In genomic region chr14:26621366-26621765, GRCh38 we compare ENCODE assay signal across 33 cellular contexts. TPM values are rescaled to one million over a fixed set of nuclear protein-coding genes. Genes with fewer than 3 reads are reported as not detected.
"Had no signal": no experiment of that assay in that cellular context is flagged by ENCODE, and none has a peak within 500 bp of the region (broad histone marks: within the 10 kb centered on the region; RNA-seq: fewer than 3 reads in every experiment).

No MANE protein-coding gene starts in this region.

- H3K27me3 ChIP-seq: ascending aorta, body of pancreas, breast epithelium, Peyer's patch, SJSA1 had no signal

- H3K36me3 ChIP-seq: ascending aorta, breast epithelium, Peyer's patch, SJSA1 had no signal

- H3K9ac ChIP-seq: KMS-11, SK-N-SH had no signal

- H3K4me1 ChIP-seq: ascending aorta, body of pancreas, breast epithelium, Peyer's patch, SJSA1 had no signal

- H3K4me1 Mint-ChIP-seq: activated CD4-positive, alpha-beta T cell treated with anti-CD3 and anti-CD28 coated beads for 36 hours; activated CD4-positive, alpha-beta T cell treated with anti-CD3 and anti-CD28 coated beads, Interleukin-2, amount 10 ng/mL, durations not matched to agents 7 days and 5 days had no signal

- H3K4me3 Mint-ChIP-seq: activated CD4-positive, alpha-beta T cell treated with anti-CD3 and anti-CD28 coated beads for 36 hours; activated CD4-positive, alpha-beta T cell treated with anti-CD3 and anti-CD28 coated beads, Interleukin-2, amount 10 ng/mL, durations not matched to agents 7 days and 5 days; activated naive CD4-positive, alpha-beta T cell treated with anti-CD3 and anti-CD28 coated beads for 36 hours; activated T-cell treated with anti-CD3 and anti-CD28 coated beads, Interleukin-2, amount 50 U/mL, for 4 hours; activated T-helper 1 cell treated with anti-CD3 and anti-CD28 coated beads, Interleukin-12 subunit alpha, Interleukin-12 subunit beta, Interleukin-2, Interleukin-4 antibody, amounts not matched to agents 30 ng/mL and 10 ng/mL and 1 ng/mL, durations not matched to agents 14 hours and 24 hours and 36 hours; T-helper 1 cell treated with Interleukin-12 subunit alpha and Interleukin-12 subunit beta and Interleukin-4 antibody, amounts not matched to agents 30 μg/mL and 1 μg/mL, for 36 hours; T-helper 2 cell treated with Interferon-gamma antibody and Interleukin-4, amounts not matched to agents 5 μg/mL and 100 μg/mL, for 36 hours had no signal

- H3K27me3 Mint-ChIP-seq: activated CD4-positive, alpha-beta T cell treated with anti-CD3 and anti-CD28 coated beads for 36 hours; activated CD4-positive, alpha-beta T cell treated with anti-CD3 and anti-CD28 coated beads, Interleukin-2, amount 10 ng/mL, durations not matched to agents 7 days and 5 days had no signal

- H3K9me3 ChIP-seq: ascending aorta, body of pancreas, breast epithelium, Peyer's patch, SJSA1, SK-N-SH had no signal

- ATAC-seq: activated CD4-positive, alpha-beta T cell treated with anti-CD3 and anti-CD28 coated beads for 36 hours; activated naive CD4-positive, alpha-beta T cell treated with anti-CD3 and anti-CD28 coated beads, Interleukin-2, amount 50 U/mL, for 72 hours; activated T-cell treated with anti-CD3 and anti-CD28 coated beads, Interleukin-2, amount 50 U/mL, for 4 hours; body of pancreas; PC-3 had no signal

- H3K4me3 ChIP-seq: ascending aorta, body of pancreas, breast epithelium, Peyer's patch, SJSA1 had no signal

- DNase-seq: activated CD4-positive, alpha-beta T cell treated with anti-CD3 and anti-CD28 coated beads for 36 hours; activated CD4-positive, alpha-beta T cell treated with anti-CD3 and anti-CD28 coated beads, Interleukin-2, amount 10 ng/mL, durations not matched to agents 7 days and 5 days; activated CD4-positive, alpha-beta T cell treated with anti-CD3 and anti-CD28 coated beads, Interleukin-2, amount 50 U/mL, for 48 hours; activated CD8-positive, alpha-beta memory T cell treated with anti-CD3 and anti-CD28 coated beads, Interleukin-2, amount 50 U/mL, for 4 hours; activated gamma-delta T cell treated with Interleukin-2 at 50 U/mL for 16 hours; activated naive CD4-positive, alpha-beta T cell treated with anti-CD3 and anti-CD28 coated beads for 36 hours; activated T-cell treated with anti-CD3 and anti-CD28 coated beads for 4 hours; activated T-cell treated with anti-CD3 and anti-CD28 coated beads, Interleukin-2, amount 50 U/mL, for 4 hours; amygdala; body of pancreas; MM.1S; MV-4-11; NCI-H1092; NCI-H1436 treated with DMSO at 0.1 percent for 48 hours; NCI-H1694 treated with DMSO at 0.1 percent for 48 hours; NCI-H2029; NCI-H510A; NCI-H526; NCI-H748 treated with DMSO at 0.1 percent for 48 hours; NK-92 treated with Interleukin-12 subunit alpha and Interleukin-12 subunit beta, amount 100 ng/mL, for 24 hours; PC-3; Peyer's patch; RPMI8226; SHP77 treated with DMSO at 0.1 percent for 48 hours; SK-N-SH had no signal

- H3K4me2 ChIP-seq: KMS-11, SK-N-SH had no signal

- H3K27ac Mint-ChIP-seq: activated CD4-positive, alpha-beta T cell treated with anti-CD3 and anti-CD28 coated beads for 36 hours; activated CD4-positive, alpha-beta T cell treated with anti-CD3 and anti-CD28 coated beads, Interleukin-2, amount 10 ng/mL, durations not matched to agents 7 days and 5 days; activated naive CD4-positive, alpha-beta T cell treated with anti-CD3 and anti-CD28 coated beads for 36 hours; activated naive CD4-positive, alpha-beta T cell treated with anti-CD3 and anti-CD28 coated beads, Interleukin-2, amount 50 U/mL, for 72 hours; activated T-helper 1 cell treated with anti-CD3 and anti-CD28 coated beads, Interleukin-12 subunit alpha, Interleukin-12 subunit beta, Interleukin-2, Interleukin-4 antibody, amounts not matched to agents 30 ng/mL and 10 ng/mL and 1 ng/mL, durations not matched to agents 14 hours and 24 hours and 36 hours; T-helper 1 cell treated with Interleukin-12 subunit alpha and Interleukin-12 subunit beta and Interleukin-4 antibody, amounts not matched to agents 30 μg/mL and 1 μg/mL, for 36 hours; T-helper 2 cell treated with Interferon-gamma antibody and Interleukin-4, amounts not matched to agents 5 μg/mL and 100 μg/mL, for 36 hours had no signal

- H3K27ac ChIP-seq: ascending aorta, body of pancreas, breast epithelium, KMS-11, Peyer's patch, SJSA1 had no signal

RNA-seq across cellular contexts. Expression of gene NOVA1, which starts 23.5 kb away (rescaled TPM):
- total RNA-seq: activated CD4-positive, alpha-beta T cell treated with anti-CD3 and anti-CD28 coated beads, Interleukin-2, amount 10 ng/mL, durations not matched to agents 7 days and 5 days; activated naive CD4-positive, alpha-beta T cell treated with anti-CD3 and anti-CD28 coated beads for 36 hours; activated T-cell treated with anti-CD3 and anti-CD28 coated beads, Interleukin-2, amount 50 U/mL, for 4 hours; SJSA1 had no signal
